1 cellular context compared by ENCODE assay signal in genomic region chr1:17011439-17012307, GRCh38.
TF ChIP-seq lines count a peak whose summit lies in the region.

Gene ATP13A2, minus strand, starts transcription at chr1:17011928. Its CDS starts 190 bp downstream, at chr1:17011738.

TF ChIP-seq in HepG2, 621 proteins besides CTCF, POLR2A, EP300 and RAD21 (continued from another document and continues in another):
- TF ChIP-seq ZBTB49 (CRISPR knock-in tag; IDR thresholded peaks at IDR 0.05; ENCODE audit: borderline replicate concordance) (no peak), HNRNPLL (IDR thresholded peaks at IDR 0.05; ENCODE audit: low read depth, low read length, poor library complexity, severe bottlenecking) (peak; percentile 95), MED8 (CRISPR knock-in tag; IDR thresholded peaks at IDR 0.05; ENCODE audit: insufficient replicate concordance) (no peak), ELF3 (CRISPR knock-in tag; IDR thresholded peaks at IDR 0.05) (peak; percentile 31; the same call in 1 of the 2 replicates), ZNF878 (CRISPR knock-in tag; IDR thresholded peaks at IDR 0.05) (no peak), HDAC2 (CRISPR knock-in tag; IDR thresholded peaks at IDR 0.05) (0 out of 2 replicates have a peak, but pooled peaks have one; percentile 17), MYC (CRISPR knock-in tag; IDR thresholded peaks at IDR 0.05; ENCODE audit: borderline replicate concordance) (peak; percentile 74), ZNF740 (CRISPR knock-in tag; IDR thresholded peaks at IDR 0.05) (no peak), SALL2 (CRISPR knock-in tag; IDR thresholded peaks at IDR 0.05) (peak; percentile 66; the same call in 1 of the 2 replicates), HOXA3 (CRISPR knock-in tag; IDR thresholded peaks at IDR 0.05) (peak; percentile 81), HNF1B (CRISPR knock-in tag; IDR thresholded peaks at IDR 0.05) (0 out of 2 replicates have a peak, but pooled peaks have one; percentile 32), FOSL2 (CRISPR knock-in tag; IDR thresholded peaks at IDR 0.05) (peak; percentile 13; the same call in 1 of the 2 replicates), MED1 (CRISPR knock-in tag; IDR thresholded peaks at IDR 0.05) (0 out of 2 replicates have a peak, but pooled peaks have one; percentile 41), KDM2A (CRISPR knock-in tag; IDR thresholded peaks at IDR 0.05; ENCODE audit: borderline replicate concordance, low read depth) (peak; percentile 50; the same call in 1 of the 2 replicates), SP140L (CRISPR knock-in tag; IDR thresholded peaks at IDR 0.05; ENCODE audit: borderline replicate concordance) (no peak), U2AF2 (IDR thresholded peaks at IDR 0.05; ENCODE audit: low read depth, low read length) (no peak), NR0B2 (CRISPR knock-in tag; IDR thresholded peaks at IDR 0.05) (0 out of 2 replicates have a peak, but pooled peaks have one; percentile 37), HNF1A (IDR thresholded peaks at IDR 0.05; ENCODE audit: low read depth) (no peak), HNF1A (CRISPR knock-in tag; IDR thresholded peaks at IDR 0.05; ENCODE audit: borderline replicate concordance) (peak; percentile 25; the same call in 1 of the 2 replicates), ARID4A (CRISPR knock-in tag; IDR thresholded peaks at IDR 0.05; ENCODE audit: borderline replicate concordance) (peak; percentile 61; the same call in 1 of the 2 replicates), ZC3H4 (CRISPR knock-in tag; IDR thresholded peaks at IDR 0.05; ENCODE audit: borderline replicate concordance) (no peak), NONO (IDR thresholded peaks at IDR 0.05) (no peak), NONO (CRISPR knock-in tag; conservative IDR thresholded peaks at IDR 0.05) (peak; percentile 53; the same call in 1 of the 2 replicates), SUZ12 (IDR thresholded peaks at IDR 0.05; ENCODE audit: low read depth, low read length) (peak; percentile 64), STAT6 (CRISPR knock-in tag; IDR thresholded peaks at IDR 0.05; ENCODE audit: borderline replicate concordance) (no peak), CBX1 (IDR thresholded peaks at IDR 0.05; ENCODE audit: low read depth) (no peak), IRF2 (CRISPR knock-in tag; IDR thresholded peaks at IDR 0.05) (peak; percentile 79), ZNF34 (CRISPR knock-in tag; IDR thresholded peaks at IDR 0.05; ENCODE audit: borderline replicate concordance) (no peak), U2AF1 (optimal IDR thresholded peaks at IDR 0.05; ENCODE audit: low read depth, low read length) (no peak), ZNF563 (CRISPR knock-in tag; IDR thresholded peaks at IDR 0.05) (peak; percentile 18; the same call in 1 of the 2 replicates), ELF1 (CRISPR knock-in tag; IDR thresholded peaks at IDR 0.05) (peak; percentile 14; the same call in 1 of the 2 replicates), ZNF331 (CRISPR knock-in tag; IDR thresholded peaks at IDR 0.05) (0 out of 2 replicates have a peak, but pooled peaks have one; percentile 18), KMT2A (CRISPR knock-in tag; IDR thresholded peaks at IDR 0.05) (no peak), ZNF362 (CRISPR knock-in tag; IDR thresholded peaks at IDR 0.05; ENCODE audit: borderline replicate concordance) (no peak), ZNF761 (CRISPR knock-in tag; conservative IDR thresholded peaks at IDR 0.05) (0 out of 2 replicates have a peak, but pooled peaks have one; percentile 22), YY1 (IDR thresholded peaks at IDR 0.05; ENCODE audit: insufficient read depth, insufficient replicate concordance, low read depth, low read length) (peak; percentile 80), CSRNP2 (CRISPR knock-in tag; conservative IDR thresholded peaks at IDR 0.05; ENCODE audit: low read depth) (no peak), HCFC1 (IDR thresholded peaks at IDR 0.05; ENCODE audit: low read depth, low read length) (peak; percentile 88)
